36 cellular contexts compared by ENCODE assay signal in the genomic region with DNA sequence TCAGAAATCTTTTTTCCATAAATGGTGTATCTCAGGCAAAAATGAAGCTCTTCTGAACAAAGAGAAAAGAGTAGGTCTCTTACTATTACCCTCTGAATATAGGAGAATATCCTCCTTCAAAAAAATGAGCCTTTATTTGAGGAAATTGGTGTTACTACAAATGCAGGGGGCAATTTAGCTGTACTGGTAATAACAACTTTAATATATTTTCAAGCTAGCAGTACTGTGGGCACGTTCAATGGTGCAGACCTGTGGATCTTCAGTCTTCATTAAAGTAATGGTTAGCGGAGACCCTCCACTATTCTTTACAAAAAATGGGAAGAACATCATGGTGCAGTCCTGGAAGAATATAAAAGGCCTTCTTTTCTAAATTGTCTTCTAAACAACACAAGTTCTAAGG.
"Had no signal": no experiment of that assay in that cellular context is flagged by ENCODE, and none has a peak within 500 bp of the region (broad histone marks: within the 10 kb centered on the region; RNA-seq: fewer than 3 reads in every experiment).

No MANE protein-coding gene starts in this region.

- H3K9me3 ChIP-seq: MG63 had no signal

- H3K27me3 ChIP-seq: MG63 had no signal

- H3K4me3 ChIP-seq: MG63 had no signal

- H3K36me3 ChIP-seq: MG63 had no signal

- DNase-seq: Karpas-422, Kasumi-1, MG63, MM.1S, MV-4-11, NCI-H1092, NCI-H1092 treated with DMSO at 0.1 percent for 48 hours, NCI-H1105, NCI-H1105 treated with DMSO at 0.1 percent for 48 hours, NCI-H1417, NCI-H1417 treated with DMSO at 0.1 percent for 48 hours, NCI-H1436, NCI-H1436 treated with DMSO at 0.1 percent for 48 hours, NCI-H146, NCI-H1694, NCI-H1694 treated with DMSO at 0.1 percent for 48 hours, NCI-H187, NCI-H187 treated with DMSO at 0.1 percent for 48 hours, NCI-H1930, NCI-H2029, NCI-H2029 treated with DMSO at 0.1 percent for 48 hours, NCI-H2081, NCI-H2081 treated with DMSO at 0.1 percent for 48 hours, NCI-H2107, NCI-H2171, NCI-H2171 treated with DMSO at 0.1 percent for 48 hours, NCI-H2227 treated with DMSO at 0.1 percent for 48 hours, NCI-H226, NCI-H345, NCI-H446, NCI-H446 treated with DMSO at 0.1 percent for 48 hours, NCI-H510A, NCI-H510A treated with DMSO at 0.1 percent for 48 hours, NCI-H524, NCI-H524 treated with DMSO at 0.1 percent for 48 hours, NCI-H526 had no signal
